1 cellular context compared by ENCODE assay signal in the genomic region with DNA sequence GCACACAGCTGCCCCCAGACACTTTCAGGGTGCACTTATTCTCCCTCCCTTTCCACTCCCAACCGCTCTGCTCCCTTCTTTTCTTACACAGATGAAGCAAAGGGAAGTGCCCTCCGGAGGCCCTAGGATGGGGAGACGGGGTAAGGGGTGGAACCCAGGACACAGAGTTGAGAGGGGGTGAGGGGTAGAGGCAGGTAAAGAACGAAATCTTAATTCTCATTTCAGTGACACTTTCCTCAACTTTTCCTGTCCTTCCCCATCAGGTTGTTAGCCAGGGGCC.
TF ChIP-seq lines count a peak whose summit lies in the region.

No MANE protein-coding gene starts in this region.

TF ChIP-seq in HepG2, 621 proteins besides CTCF, POLR2A, EP300 and RAD21 (continued from another document):
- TF ChIP-seq, protein P1, sequence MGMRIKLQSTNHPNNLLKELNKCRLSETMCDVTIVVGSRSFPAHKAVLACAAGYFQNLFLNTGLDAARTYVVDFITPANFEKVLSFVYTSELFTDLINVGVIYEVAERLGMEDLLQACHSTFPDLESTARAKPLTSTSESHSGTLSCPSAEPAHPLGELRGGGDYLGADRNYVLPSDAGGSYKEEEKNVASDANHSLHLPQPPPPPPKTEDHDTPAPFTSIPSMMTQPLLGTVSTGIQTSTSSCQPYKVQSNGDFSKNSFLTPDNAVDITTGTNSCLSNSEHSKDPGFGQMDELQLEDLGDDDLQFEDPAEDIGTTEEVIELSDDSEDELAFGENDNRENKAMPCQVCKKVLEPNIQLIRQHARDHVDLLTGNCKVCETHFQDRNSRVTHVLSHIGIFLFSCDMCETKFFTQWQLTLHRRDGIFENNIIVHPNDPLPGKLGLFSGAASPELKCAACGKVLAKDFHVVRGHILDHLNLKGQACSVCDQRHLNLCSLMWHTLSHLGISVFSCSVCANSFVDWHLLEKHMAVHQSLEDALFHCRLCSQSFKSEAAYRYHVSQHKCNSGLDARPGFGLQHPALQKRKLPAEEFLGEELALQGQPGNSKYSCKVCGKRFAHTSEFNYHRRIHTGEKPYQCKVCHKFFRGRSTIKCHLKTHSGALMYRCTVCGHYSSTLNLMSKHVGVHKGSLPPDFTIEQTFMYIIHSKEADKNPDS (CRISPR knock-in tag; IDR thresholded peaks at IDR 0.05) = 0 out of 2 replicates have a peak, but pooled peaks have one; percentile 0
- no peak for TF ChIP-seq KAT8 (CRISPR knock-in tag; IDR thresholded peaks at IDR 0.05)
- TF ChIP-seq NFYB (CRISPR knock-in tag; IDR thresholded peaks at IDR 0.05) = 0 out of 2 replicates have a peak, but pooled peaks have one; percentile 6
